In the genomic region with DNA sequence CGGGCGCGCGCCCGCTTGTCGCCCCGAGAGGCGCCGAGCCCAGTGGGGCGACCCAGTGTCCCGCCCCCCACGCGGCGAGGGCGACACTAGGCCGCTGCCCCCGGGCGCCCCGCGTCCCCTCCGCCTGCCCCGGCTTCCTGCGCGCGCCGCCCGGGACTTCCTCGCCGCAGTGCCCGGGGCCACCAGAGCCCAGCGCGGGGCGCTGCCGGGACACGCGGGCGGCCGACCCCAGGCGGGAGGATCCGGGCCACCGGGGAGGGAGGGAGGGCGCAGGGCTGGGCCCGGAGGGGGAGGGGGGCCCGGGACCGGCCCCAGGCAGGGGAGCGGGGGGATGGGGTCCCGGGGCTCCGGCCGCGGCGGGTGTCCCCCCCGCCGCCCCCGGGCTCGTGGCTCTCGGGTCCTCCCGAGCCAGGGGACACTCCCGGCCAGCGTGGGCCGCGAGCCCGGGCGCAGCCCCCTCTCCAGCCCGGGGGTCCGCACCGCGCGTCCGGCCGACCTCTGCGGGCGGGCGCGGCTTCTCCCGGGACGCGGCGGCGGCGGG, we compare ENCODE assay signal across 8 cellular contexts. TPM values are rescaled to one million over a fixed set of nuclear protein-coding genes. Genes with fewer than 3 reads are reported as not detected.
DNase-seq lines count a peak whose midpoint lies in the region; ATAC-seq and TF ChIP-seq lines count a peak whose summit lies in the region.

No MANE protein-coding gene starts in this region.

- no peaks in the 10 kb centered on the region for H3K36me3 ChIP-seq in breast epithelium

- ATAC-seq in HG03354 (IDR thresholded peaks at IDR 0.05; ENCODE audit: poor library complexity, severe bottlenecking, unreplicated experiment) = peak; percentile 63
- peak; percentile 50 for ATAC-seq in left lobe of liver

- H3K4me3 ChIP-seq in breast epithelium = peak overlapping the region; percentile 59 to 96 (median 83)

- intact Hi-C loops in breast epithelium (cut with DNase I; ENCODE audit: low total_unique reads) = no loop called here

- no peak for TF ChIP-seq POLR2A in breast epithelium (IDR thresholded peaks at IDR 0.05)

- H3K9me3 ChIP-seq in breast epithelium = no peaks in the 10 kb centered on the region

- DNase-seq in SIG-M5 treated with dmso at 0.1 percent for 504 hours (lab: John Stamatoyannopoulos, UW; ENCODE audit: unreplicated experiment) (peak; percentile 31), SIG-M5 (lab: John Stamatoyannopoulos, UW) (no peak), T-helper 22 cell (ENCODE audit: low read depth) (peak; percentile 52), breast epithelium (ENCODE audit: low spot score in 2 of 2) (no peak), left lobe of liver (ENCODE audit: low spot score) (no peak), NCI-H446 treated with DMSO at 0.1 percent for 48 hours (lab: John Stamatoyannopoulos, UW) (no peak)
- DNase-seq in stimulated activated CD8-positive, alpha-beta memory T cell treated with anti-CD3 and anti-CD28 coated beads, Interleukin-15, amount 100 ng/mL, for 48 hours (ENCODE audit: low read depth in 2 of 2) = peak; percentile 40 to 43

- H3K27me3 ChIP-seq in breast epithelium = no peaks in the 10 kb centered on the region

- TF ChIP-seq CTCF in breast epithelium (IDR thresholded peaks at IDR 0.05) = peak in 1 of 3 donors; percentile 41

- H3K27ac ChIP-seq in breast epithelium = peak overlapping the region; percentile 96 to 97

- peaks cover 9 to 10% of the 10 kb centered on the region in 2 donors for H3K4me1 ChIP-seq in breast epithelium

RNA-seq across cellular contexts. Expression of gene PWWP2B, which starts 0.4 kb away (rescaled TPM):
- total RNA-seq in breast epithelium (10 to 100 TPM; 10.7 to 15.5 (median 13.4) TPM), left lobe of liver (5.8 TPM)

Comparison
In these comparisons a context has a peak if more than half of its experiments do, and no peak if none do; other contexts are left out.
1. DNase-seq: peak in SIG-M5 treated with dmso at 0.1 percent for 504 hours (single experiment), T-helper 22 cell (single experiment) and stimulated activated CD8-positive, alpha-beta memory T cell treated with anti-CD3 and anti-CD28 coated beads, Interleukin-15, amount 100 ng/mL, for 48 hours (2 of 2); none in SIG-M5 (single experiment), breast epithelium (0 of 2), left lobe of liver (single experiment) and NCI-H446 treated with DMSO at 0.1 percent for 48 hours (single experiment).